27 cellular contexts compared by ENCODE assay signal in genomic region chr10:121468726-121469125, GRCh38.
"Had no signal": no experiment of that assay in that cellular context is flagged by ENCODE, and none has a peak within 500 bp of the region (broad histone marks: within the 10 kb centered on the region; RNA-seq: fewer than 3 reads in every experiment).

No MANE protein-coding gene starts in this region.

- DNase-seq: activated B cell treated with CpG ODN at 0.5 μM for 24 hours; activated CD4-positive, alpha-beta T cell treated with anti-CD3 and anti-CD28 coated beads for 48 hours; activated CD4-positive, alpha-beta T cell treated with anti-CD3 and anti-CD28 coated beads, Interleukin-2, amount 50 U/mL, for 1 hour; activated CD4-positive, alpha-beta T cell treated with anti-CD3 and anti-CD28 coated beads, Interleukin-2, amount 50 U/mL, for 48 hours; activated CD8-positive, alpha-beta memory T cell treated with anti-CD3 and anti-CD28 coated beads for 24 hours; activated CD8-positive, alpha-beta T cell treated with anti-CD3 and anti-CD28 coated beads for 36 hours; activated effector memory CD4-positive, alpha-beta T cell treated with Interleukin-2 at 50 U/mL for 16 hours; activated gamma-delta T cell treated with Interleukin-2 at 50 U/mL for 16 hours; activated naive CD4-positive, alpha-beta T cell treated with anti-CD3 and anti-CD28 coated beads, Interleukin-2, amount 50 U/mL, for 16 hours; activated naive CD4-positive, alpha-beta T cell treated with Interleukin-2 at 50 U/mL for 16 hours; activated T-cell treated with anti-CD3 and anti-CD28 coated beads, Interleukin-2, amount 50 U/mL, for 4 hours; amniotic stem cell; body of pancreas; central memory CD4-positive, alpha-beta T cell; cerebellar nuclear complex; colonic mucosa; effector memory CD4-positive, alpha-beta T cell; endodermal cell; foreskin fibroblast; heart left ventricle; T-helper 1 cell; T-helper 17 cell; T1000; WERI-Rb-1 had no signal

- H3K9me3 ChIP-seq: body of pancreas, colonic mucosa, heart left ventricle had no signal

- H3K4me3 ChIP-seq: body of pancreas, heart left ventricle had no signal

- ATAC-seq: activated CD4-positive, CD25-positive, alpha-beta regulatory T cell treated with anti-CD3 and anti-CD28 coated beads, Interleukin-2, amount 50 U/mL, for 24 hours; activated CD8-positive, alpha-beta T cell treated with anti-CD3 and anti-CD28 coated beads for 36 hours; activated T-cell treated with anti-CD3 and anti-CD28 coated beads, Interleukin-2, amount 50 U/mL, for 4 hours; activated T-helper 17 cell treated with anti-CD3 and anti-CD28 coated beads, Interleukin-2, amount 50 U/mL, for 72 hours; body of pancreas; esophagus mucosa; heart left ventricle; T-helper 17 cell had no signal

- H3K27me3 ChIP-seq: body of pancreas, colonic mucosa had no signal

- H3K27ac ChIP-seq: body of pancreas, heart left ventricle, WERI-Rb-1 had no signal

- H3K36me3 ChIP-seq: colonic mucosa, heart left ventricle, WERI-Rb-1 had no signal

- H3K4me1 ChIP-seq: body of pancreas, colonic mucosa, heart left ventricle had no signal
